Comparison of ENCODE assay signal across 21 cellular contexts in genomic region chr17:10325036-10325435, GRCh38. TPM values are rescaled to one million over a fixed set of nuclear protein-coding genes. Genes with fewer than 3 reads are reported as not detected.
"Had no signal": no experiment of that assay in that cellular context is flagged by ENCODE, and none has a peak within 500 bp of the region (broad histone marks: within the 10 kb centered on the region; RNA-seq: fewer than 3 reads in every experiment).

No MANE protein-coding gene starts in this region.

- DNase-seq: cortex of kidney; dorsolateral prefrontal cortex; effector CD8-positive, alpha-beta T cell; foreskin melanocyte; head of caudate nucleus; hippocampal formation; kidney glomerular epithelial cell; mesendoderm; naive thymus-derived CD8-positive, alpha-beta T cell; stimulated activated CD4-positive, alpha-beta T cell treated with anti-CD3 and anti-CD28 coated beads, Interleukin-12 subunit alpha, Interleukin-12 subunit beta, amount 100 ng/mL, for 4 hours; stimulated activated naive CD4-positive, alpha-beta T cell; stomach; substantia nigra had no signal

- H3K4me3 ChIP-seq: dorsolateral prefrontal cortex, esophagus muscularis mucosa, skin epidermis, stomach had no signal

- H3K27me3 ChIP-seq: neutrophil, stomach had no signal

- ATAC-seq: naive thymus-derived CD8-positive, alpha-beta T cell; sciatic nerve had no signal

- H3K36me3 Mint-ChIP-seq: naive thymus-derived CD8-positive, alpha-beta T cell had no signal

- H3K4me1 ChIP-seq: stomach had no signal

- H3K9me3 Mint-ChIP-seq: naive thymus-derived CD8-positive, alpha-beta T cell had no signal

- H3K36me3 ChIP-seq: esophagus muscularis mucosa, neutrophil, stomach had no signal

- H3K9me3 ChIP-seq: esophagus muscularis mucosa, neutrophil, stomach had no signal

- H3K27ac Mint-ChIP-seq: naive thymus-derived CD8-positive, alpha-beta T cell had no signal

- H3K27ac ChIP-seq: dorsolateral prefrontal cortex, esophagus muscularis mucosa, neutrophil, stomach had no signal

- H3K4me3 Mint-ChIP-seq: naive thymus-derived CD8-positive, alpha-beta T cell had no signal

RNA-seq across cellular contexts. Expression of gene MYH13, which starts 47.8 kb away (rescaled TPM):
- total RNA-seq: esophagus muscularis mucosa; liver; lung microvascular endothelial cell; naive thymus-derived CD8-positive, alpha-beta T cell; osteocyte; pulmonary artery endothelial cell; sciatic nerve had no signal
- polyA plus RNA-seq: liver; naive thymus-derived CD8-positive, alpha-beta T cell had no signal
